ENCODE assay signal across 16 cellular contexts in genomic region chr9:129040113-129040643, GRCh38.
"Had no signal": no experiment of that assay in that cellular context is flagged by ENCODE, and none has a peak within 500 bp of the region (broad histone marks: within the 10 kb centered on the region; RNA-seq: fewer than 3 reads in every experiment).

No MANE protein-coding gene starts in this region.

- H3K9me3 Mint-ChIP-seq: neural progenitor cell had no signal

- DNase-seq: activated CD4-positive, CD25-positive, alpha-beta regulatory T cell treated with anti-CD3 and anti-CD28 coated beads, Interleukin-2, amount 50 U/mL, for 72 hours; activated effector memory CD4-positive, alpha-beta T cell treated with Interleukin-2 at 50 U/mL for 16 hours; activated naive CD4-positive, alpha-beta T cell treated with anti-CD3 and anti-CD28 coated beads, Interleukin-2, amount 50 U/mL, for 16 hours; dorsolateral prefrontal cortex; esophagus squamous epithelium; hippocampal formation; kidney glomerular epithelial cell; mesenchymal stem cell; stomach had no signal

- H3K9me3 ChIP-seq: esophagus squamous epithelium, pancreas, stomach, thoracic aorta had no signal

- H3K4me3 ChIP-seq: cardiac muscle cell, dorsolateral prefrontal cortex, esophagus squamous epithelium, neural progenitor cell, pancreas, stomach, thoracic aorta had no signal

- H3K27ac ChIP-seq: cardiac muscle cell, dorsolateral prefrontal cortex, esophagus squamous epithelium, neural progenitor cell, pancreas, stomach, thoracic aorta had no signal

- H3K9ac ChIP-seq: neural progenitor cell had no signal

- H3K27ac Mint-ChIP-seq: neural progenitor cell had no signal

- H2AFZ ChIP-seq: neural progenitor cell had no signal

- ATAC-seq: pancreas, sciatic nerve had no signal

- FAIRE-seq: endometrium, pancreas, urothelium cell line had no signal

- H3K4me3 Mint-ChIP-seq: neural progenitor cell had no signal

- H3K27me3 ChIP-seq: cardiac muscle cell, dorsolateral prefrontal cortex, esophagus squamous epithelium, neural progenitor cell, pancreas, stomach had no signal

- H3K36me3 ChIP-seq: neural progenitor cell had no signal

- H3K4me2 ChIP-seq: neural progenitor cell had no signal
